ENCODE assay signal across 9 cellular contexts in genomic region chr14:75522224-75522764, GRCh38. TPM values are rescaled to one million over a fixed set of nuclear protein-coding genes. Genes with fewer than 3 reads are reported as not detected.
DNase-seq lines count a peak whose midpoint lies in the region; ATAC-seq and TF ChIP-seq lines count a peak whose summit lies in the region.
"Had no signal": no experiment of that assay in that cellular context is flagged by ENCODE, and none has a peak within 500 bp of the region (broad histone marks: within the 10 kb centered on the region; RNA-seq: fewer than 3 reads in every experiment).

Gene BATF, plus strand, starts transcription at chr14:75522469. Its CDS starts 214 bp downstream, at chr14:75522683.

- H3K4me3 ChIP-seq in breast epithelium (peak within 1 kb of the TSS; percentile 37 to 50 (median 48)), trophoblast cell (ENCODE audit: low read depth, low read length) (no peak within 1 kb of the TSS), ovary (no peak within 1 kb of the TSS)

- TF ChIP-seq CTCF in breast epithelium (IDR thresholded peaks at IDR 0.05) = no peak
- TF ChIP-seq CTCF in ovary (IDR thresholded peaks at IDR 0.05) = no peak

- ATAC-seq in HG02852 (IDR thresholded peaks at IDR 0.05; ENCODE audit: unreplicated experiment) = peak; percentile 65

- H2AFZ ChIP-seq in trophoblast cell (ENCODE audit: insufficient read depth, low read length, poor library complexity) = peak within 1 kb of the TSS; percentile 8

- peaks cover 5% of the 10 kb centered on the region for H3K79me2 ChIP-seq in trophoblast cell (ENCODE audit: control insufficient read depth, insufficient read depth, low read length, poor library complexity)

- H3K9me3 ChIP-seq in breast epithelium (no peaks in the 10 kb centered on the region), trophoblast cell (ENCODE audit: insufficient read depth, low read depth, low read length) (no peaks in the 10 kb centered on the region), ovary (no peaks in the 10 kb centered on the region)

- no peak within 1 kb of the TSS for H4K12ac ChIP-seq in trophoblast cell (ENCODE audit: low read depth, low read length)

- peak within 1 kb of the TSS; percentile 44 for H4K8ac ChIP-seq in trophoblast cell (ENCODE audit: low read depth, low read length)

- peak within 1 kb of the TSS; percentile 89 for H4K91ac ChIP-seq in trophoblast cell (ENCODE audit: low read depth, low read length)

- H3K36me3 ChIP-seq in breast epithelium (no peaks in the 10 kb centered on the region), trophoblast cell (ENCODE audit: control insufficient read depth in 1 of 2, insufficient read depth in 2 of 2, low read length in 2 of 2) (no peaks in the 10 kb centered on the region), ovary (no peaks in the 10 kb centered on the region)

- no peaks in the 10 kb centered on the region for H3K27me3 ChIP-seq in breast epithelium
- H3K27me3 ChIP-seq in trophoblast cell (ENCODE audit: insufficient read depth, low read length) = no peaks in the 10 kb centered on the region
- no peaks in the 10 kb centered on the region for H3K27me3 ChIP-seq in ovary

- no peaks in the 10 kb centered on the region for H3K4me1 ChIP-seq in breast epithelium
- H3K4me1 ChIP-seq in trophoblast cell (ENCODE audit: control insufficient read depth in 1 of 2, insufficient read depth in 2 of 2, low read length in 2 of 2) = peaks cover 17 to 18% of the 10 kb centered on the region in 2 experiments
- no peaks in the 10 kb centered on the region for H3K4me1 ChIP-seq in ovary (ENCODE audit: insufficient read depth)

- H3K23ac ChIP-seq in trophoblast cell (ENCODE audit: low read length) = no peak within 1 kb of the TSS

- WGBS in trophoblast cell (ENCODE audit: extremely low coverage, insufficient coverage, insufficient read length) = no CpG with 5 or more reads among the region's 11 CpGs
- WGBS in ovary, 3 donors = 52 to 67% (median 57%) methylated on average over 11 of the region's 11 CpGs

- H2AK5ac ChIP-seq in trophoblast cell (ENCODE audit: low read length) = peak within 1 kb of the TSS; percentile 33

- TF ChIP-seq EP300 in ovary (IDR thresholded peaks at IDR 0.05) = no peak

- H2BK120ac ChIP-seq in trophoblast cell (ENCODE audit: insufficient read depth, low read length, poor library complexity) = peak within 1 kb of the TSS; percentile 96

- H2BK5ac ChIP-seq in trophoblast cell (ENCODE audit: low read depth, low read length, poor library complexity) = peak within 1 kb of the TSS; percentile 74

- H3K4ac ChIP-seq in trophoblast cell (ENCODE audit: low read depth, low read length) = peak within 1 kb of the TSS; percentile 68

- peak within 1 kb of the TSS; percentile 56 for H3K14ac ChIP-seq in trophoblast cell (ENCODE audit: low read length)

- no peak within 1 kb of the TSS for H3K4me2 ChIP-seq in trophoblast cell (ENCODE audit: low read length)

- no peak for DNase-seq in breast epithelium (ENCODE audit: low spot score in 2 of 2)
- peak; percentile 25 to 51 for DNase-seq in trophoblast cell
- DNase-seq in NCI-H1048 (lab: John Stamatoyannopoulos, UW) = no peak
- DNase-seq in ovary = no peak
- DNase-seq in LoVo (ENCODE audit: low spot score) = no peak

- H3K27ac ChIP-seq in breast epithelium (peak within 1 kb of the TSS; percentile 72 to 83), trophoblast cell (ENCODE audit: low read depth, low read length) (peak within 1 kb of the TSS; percentile 83), ovary (no peak within 1 kb of the TSS)

- intact Hi-C loops in T-helper 1 cell treated with Interleukin-12 subunit alpha and Interleukin-12 subunit beta and Interleukin-4 antibody, amounts not matched to agents 30 ng/mL and 1 ng/mL, for 36 hours (cut with micrococcal nuclease) = loop anchor here (1.0 kb wide), 9 partner anchors 8 to 520 kb away; partner anchors contain the start of genes EIF2B2 and TTLL5
- intact Hi-C loops in breast epithelium (cut with DNase I; ENCODE audit: low total_unique reads) = no loop called here
- intact Hi-C loops in ovary (cut with DNase I) = no loop called here

- peak within 1 kb of the TSS; percentile 23 for H3K18ac ChIP-seq in trophoblast cell (ENCODE audit: low read length)

- H3K9ac ChIP-seq in trophoblast cell (ENCODE audit: low read length) = no peak within 1 kb of the TSS

- peak within 1 kb of the TSS; percentile 76 for H2BK12ac ChIP-seq in trophoblast cell (ENCODE audit: low read length)

- TF ChIP-seq POLR2A in GM15510 (IDR thresholded peaks at IDR 0.05; ENCODE audit: borderline replicate concordance, extremely low read depth, insufficient read length) (peak; percentile 96), breast epithelium (IDR thresholded peaks at IDR 0.05) (peak; percentile 27), ovary (IDR thresholded peaks at IDR 0.05) (no peak)

- H3K79me1 ChIP-seq in trophoblast cell (ENCODE audit: low read length) = peaks cover 14% of the 10 kb centered on the region

RNA-seq across cellular contexts. Expression of gene BATF, which starts in this region (rescaled TPM):
- total RNA-seq in T-helper 1 cell treated with Interleukin-12 subunit alpha and Interleukin-12 subunit beta and Interleukin-4 antibody, amounts not matched to agents 30 ng/mL and 1 ng/mL, for 36 hours = 148 and 149 TPM in 2 replicates
- total RNA-seq in breast epithelium (10 to 100 TPM; 15.7 to 43.6 (median 34.7) TPM), ovary (1 to 10 TPM in 3 of 7 donors, under 1 TPM in 4; 0.45 to 1.7 (median 0.69) TPM)
- 1.9 and 2.2 TPM in 2 replicates for polyA plus RNA-seq in trophoblast cell (2013)
- polyA plus RNA-seq in ovary = 1 to 10 TPM in 1 of 2 donors, under 1 TPM in 1; 0.67 to 1.5 TPM
- total RNA-seq: HT1080 had no signal

Comparison
In these comparisons a context has a peak if more than half of its experiments do, and no peak if none do; other contexts are left out.
1. RNA of gene BATF (total RNA-seq): 148 to 149 TPM in T-helper 1 cell treated with Interleukin-12 subunit alpha and Interleukin-12 subunit beta and Interleukin-4 antibody, amounts not matched to agents 30 ng/mL and 1 ng/mL, for 36 hours and 15.7 to 43.6 TPM in breast epithelium; 0.45 to 1.7 TPM in ovary; every median in the first group is over 4 times any median in the second.
2. DNase-seq: peak in trophoblast cell (2 of 2); none in breast epithelium (0 of 2), NCI-H1048 (single experiment), ovary (0 of 5) and LoVo (single experiment).
3. H3K27ac ChIP-seq: peak in breast epithelium (2 of 2) and trophoblast cell (single experiment); none in ovary (0 of 2).
4. H3K4me3 ChIP-seq: peak in breast epithelium (3 of 3); none in trophoblast cell (single experiment) and ovary (single experiment).